1 cellular context compared by ENCODE assay signal in genomic region chr5:173890195-173890951, GRCh38.
TF ChIP-seq lines count a peak whose summit lies in the region.

No MANE protein-coding gene starts in this region.

TF ChIP-seq in HepG2, 621 proteins besides CTCF, POLR2A, EP300 and RAD21 (continued from another document and continues in another):
- TF ChIP-seq, protein P1, sequence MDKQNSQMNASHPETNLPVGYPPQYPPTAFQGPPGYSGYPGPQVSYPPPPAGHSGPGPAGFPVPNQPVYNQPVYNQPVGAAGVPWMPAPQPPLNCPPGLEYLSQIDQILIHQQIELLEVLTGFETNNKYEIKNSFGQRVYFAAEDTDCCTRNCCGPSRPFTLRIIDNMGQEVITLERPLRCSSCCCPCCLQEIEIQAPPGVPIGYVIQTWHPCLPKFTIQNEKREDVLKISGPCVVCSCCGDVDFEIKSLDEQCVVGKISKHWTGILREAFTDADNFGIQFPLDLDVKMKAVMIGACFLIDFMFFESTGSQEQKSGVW (CRISPR knock-in tag; IDR thresholded peaks at IDR 0.05; ENCODE audit: borderline replicate concordance), result no peak
- TF ChIP-seq FOXP4 (CRISPR knock-in tag; IDR thresholded peaks at IDR 0.05) (no peak), TCF7 (IDR thresholded peaks at IDR 0.05; ENCODE audit: low read depth) (no peak), FOXC1 (CRISPR knock-in tag; IDR thresholded peaks at IDR 0.05; ENCODE audit: borderline replicate concordance) (no peak), ZMAT3 (CRISPR knock-in tag; conservative IDR thresholded peaks at IDR 0.05) (no peak), ZFP36L1 (CRISPR knock-in tag; IDR thresholded peaks at IDR 0.05) (no peak), MAFK (conservative IDR thresholded peaks at IDR 0.05 in 1 of 2, IDR thresholded peaks at IDR 0.05 in 1 of 2; ENCODE audit: low read length in 2 of 2) (no peak), HIVEP1 (CRISPR knock-in tag; IDR thresholded peaks at IDR 0.05) (no peak), ZNF546 (CRISPR knock-in tag; conservative IDR thresholded peaks at IDR 0.05) (no peak), ZNF326 (CRISPR knock-in tag; IDR thresholded peaks at IDR 0.05; ENCODE audit: borderline replicate concordance) (no peak), GATA4 (IDR thresholded peaks at IDR 0.05; ENCODE audit: borderline replicate concordance, low read depth) (no peak), KAT8 (CRISPR knock-in tag; IDR thresholded peaks at IDR 0.05) (no peak), MYNN (CRISPR knock-in tag; IDR thresholded peaks at IDR 0.05; ENCODE audit: low read depth) (no peak), ZNF260 (CRISPR knock-in tag; IDR thresholded peaks at IDR 0.05; ENCODE audit: borderline replicate concordance, low read depth) (no peak), ATF7 (IDR thresholded peaks at IDR 0.05) (no peak), ATF7 (CRISPR knock-in tag; IDR thresholded peaks at IDR 0.05) (no peak), ZBTB7A (CRISPR knock-in tag; IDR thresholded peaks at IDR 0.05) (no peak), ZNF549 (CRISPR knock-in tag; IDR thresholded peaks at IDR 0.05) (no peak), ZNF205 (CRISPR knock-in tag; IDR thresholded peaks at IDR 0.05) (no peak), GLI4 (CRISPR knock-in tag; IDR thresholded peaks at IDR 0.05; ENCODE audit: borderline replicate concordance) (no peak), TBX2 (CRISPR knock-in tag; IDR thresholded peaks at IDR 0.05; ENCODE audit: borderline replicate concordance) (peak; percentile 49; the same call in 1 of the 2 replicates), MTA3 (CRISPR knock-in tag; IDR thresholded peaks at IDR 0.05) (no peak), HNF4G (IDR thresholded peaks at IDR 0.05; ENCODE audit: borderline replicate concordance, low read depth, low read length) (no peak), HNF4G (CRISPR knock-in tag; IDR thresholded peaks at IDR 0.05; ENCODE audit: borderline replicate concordance, low read depth) (no peak), ZNF780A (CRISPR knock-in tag; IDR thresholded peaks at IDR 0.05) (no peak), ZNF33B (CRISPR knock-in tag; IDR thresholded peaks at IDR 0.05) (no peak), THAP11 (CRISPR knock-in tag; IDR thresholded peaks at IDR 0.05) (no peak), SMARCC2 (IDR thresholded peaks at IDR 0.05) (no peak), ONECUT2 (CRISPR knock-in tag; IDR thresholded peaks at IDR 0.05) (no peak), ZNF557 (CRISPR knock-in tag; IDR thresholded peaks at IDR 0.05) (no peak), PBX3 (CRISPR knock-in tag; IDR thresholded peaks at IDR 0.05; ENCODE audit: borderline replicate concordance) (no peak), ZBTB8A (CRISPR knock-in tag; IDR thresholded peaks at IDR 0.05; ENCODE audit: borderline replicate concordance, low read depth) (no peak), ZNF564 (CRISPR knock-in tag; IDR thresholded peaks at IDR 0.05) (no peak), NFE2 (CRISPR knock-in tag; IDR thresholded peaks at IDR 0.05) (no peak), RBM22 (optimal IDR thresholded peaks at IDR 0.05; ENCODE audit: low read length) (no peak), ZNF792 (CRISPR knock-in tag; IDR thresholded peaks at IDR 0.05) (no peak), ZFAT (CRISPR knock-in tag; conservative IDR thresholded peaks at IDR 0.05) (no peak), MBNL3 (CRISPR knock-in tag; conservative IDR thresholded peaks at IDR 0.05) (no peak), ZNF362 (CRISPR knock-in tag; IDR thresholded peaks at IDR 0.05; ENCODE audit: borderline replicate concordance) (no peak), JARID2 (CRISPR knock-in tag; IDR thresholded peaks at IDR 0.05; ENCODE audit: insufficient replicate concordance) (no peak), SP2 (CRISPR knock-in tag; IDR thresholded peaks at IDR 0.05) (peak; percentile 24; the same call in 1 of the 2 replicates), PAWR (CRISPR knock-in tag; IDR thresholded peaks at IDR 0.05; ENCODE audit: borderline replicate concordance) (no peak), PLRG1 (conservative IDR thresholded peaks at IDR 0.05) (no peak), HDAC1 (CRISPR knock-in tag; IDR thresholded peaks at IDR 0.05) (no peak), ZBTB14 (CRISPR knock-in tag; IDR thresholded peaks at IDR 0.05) (no peak), ISX (CRISPR knock-in tag; conservative IDR thresholded peaks at IDR 0.05) (no peak), U2AF1 (optimal IDR thresholded peaks at IDR 0.05; ENCODE audit: low read depth, low read length) (no peak), SMYD3 (CRISPR knock-in tag; IDR thresholded peaks at IDR 0.05) (no peak), ZNF674 (CRISPR knock-in tag; IDR thresholded peaks at IDR 0.05; ENCODE audit: low read depth) (no peak), KMT2A (CRISPR knock-in tag; IDR thresholded peaks at IDR 0.05) (0 out of 2 replicates have a peak, but pooled peaks have one; percentile 13), KLF11 (CRISPR knock-in tag; IDR thresholded peaks at IDR 0.05) (0 out of 2 replicates have a peak, but pooled peaks have one; percentile 41), RAD51 (IDR thresholded peaks at IDR 0.05; ENCODE audit: borderline replicate concordance) (no peak)
- TF ChIP-seq, protein P2, sequence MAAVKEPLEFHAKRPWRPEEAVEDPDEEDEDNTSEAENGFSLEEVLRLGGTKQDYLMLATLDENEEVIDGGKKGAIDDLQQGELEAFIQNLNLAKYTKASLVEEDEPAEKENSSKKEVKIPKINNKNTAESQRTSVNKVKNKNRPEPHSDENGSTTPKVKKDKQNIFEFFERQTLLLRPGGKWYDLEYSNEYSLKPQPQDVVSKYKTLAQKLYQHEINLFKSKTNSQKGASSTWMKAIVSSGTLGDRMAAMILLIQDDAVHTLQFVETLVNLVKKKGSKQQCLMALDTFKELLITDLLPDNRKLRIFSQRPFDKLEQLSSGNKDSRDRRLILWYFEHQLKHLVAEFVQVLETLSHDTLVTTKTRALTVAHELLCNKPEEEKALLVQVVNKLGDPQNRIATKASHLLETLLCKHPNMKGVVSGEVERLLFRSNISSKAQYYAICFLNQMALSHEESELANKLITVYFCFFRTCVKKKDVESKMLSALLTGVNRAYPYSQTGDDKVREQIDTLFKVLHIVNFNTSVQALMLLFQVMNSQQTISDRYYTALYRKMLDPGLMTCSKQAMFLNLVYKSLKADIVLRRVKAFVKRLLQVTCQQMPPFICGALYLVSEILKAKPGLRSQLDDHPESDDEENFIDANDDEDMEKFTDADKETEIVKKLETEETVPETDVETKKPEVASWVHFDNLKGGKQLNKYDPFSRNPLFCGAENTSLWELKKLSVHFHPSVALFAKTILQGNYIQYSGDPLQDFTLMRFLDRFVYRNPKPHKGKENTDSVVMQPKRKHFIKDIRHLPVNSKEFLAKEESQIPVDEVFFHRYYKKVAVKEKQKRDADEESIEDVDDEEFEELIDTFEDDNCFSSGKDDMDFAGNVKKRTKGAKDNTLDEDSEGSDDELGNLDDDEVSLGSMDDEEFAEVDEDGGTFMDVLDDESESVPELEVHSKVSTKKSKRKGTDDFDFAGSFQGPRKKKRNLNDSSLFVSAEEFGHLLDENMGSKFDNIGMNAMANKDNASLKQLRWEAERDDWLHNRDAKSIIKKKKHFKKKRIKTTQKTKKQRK (IDR thresholded peaks at IDR 0.05; ENCODE audit: low read length), result no peak
- TF ChIP-seq, protein P3, sequence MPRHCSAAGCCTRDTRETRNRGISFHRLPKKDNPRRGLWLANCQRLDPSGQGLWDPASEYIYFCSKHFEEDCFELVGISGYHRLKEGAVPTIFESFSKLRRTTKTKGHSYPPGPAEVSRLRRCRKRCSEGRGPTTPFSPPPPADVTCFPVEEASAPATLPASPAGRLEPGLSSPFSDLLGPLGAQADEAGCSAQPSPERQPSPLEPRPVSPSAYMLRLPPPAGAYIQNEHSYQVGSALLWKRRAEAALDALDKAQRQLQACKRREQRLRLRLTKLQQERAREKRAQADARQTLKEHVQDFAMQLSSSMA (CRISPR knock-in tag; IDR thresholded peaks at IDR 0.05), result 0 out of 2 replicates have a peak, but pooled peaks have one; percentile 63
- TF ChIP-seq, protein P4, sequence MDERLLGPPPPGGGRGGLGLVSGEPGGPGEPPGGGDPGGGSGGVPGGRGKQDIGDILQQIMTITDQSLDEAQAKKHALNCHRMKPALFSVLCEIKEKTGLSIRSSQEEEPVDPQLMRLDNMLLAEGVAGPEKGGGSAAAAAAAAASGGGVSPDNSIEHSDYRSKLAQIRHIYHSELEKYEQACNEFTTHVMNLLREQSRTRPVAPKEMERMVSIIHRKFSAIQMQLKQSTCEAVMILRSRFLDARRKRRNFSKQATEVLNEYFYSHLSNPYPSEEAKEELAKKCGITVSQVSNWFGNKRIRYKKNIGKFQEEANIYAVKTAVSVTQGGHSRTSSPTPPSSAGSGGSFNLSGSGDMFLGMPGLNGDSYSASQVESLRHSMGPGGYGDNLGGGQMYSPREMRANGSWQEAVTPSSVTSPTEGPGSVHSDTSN (CRISPR knock-in tag; IDR thresholded peaks at IDR 0.05), result no peak
- TF ChIP-seq, protein P5, sequence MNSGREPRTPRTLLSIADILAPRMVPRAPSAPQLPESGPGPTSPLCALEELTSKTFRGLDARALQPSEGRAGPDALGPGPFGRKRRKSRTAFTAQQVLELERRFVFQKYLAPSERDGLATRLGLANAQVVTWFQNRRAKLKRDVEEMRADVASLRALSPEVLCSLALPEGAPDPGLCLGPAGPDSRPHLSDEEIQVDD (CRISPR knock-in tag; IDR thresholded peaks at IDR 0.05; ENCODE audit: borderline replicate concordance), result no peak
- TF ChIP-seq, protein P6, sequence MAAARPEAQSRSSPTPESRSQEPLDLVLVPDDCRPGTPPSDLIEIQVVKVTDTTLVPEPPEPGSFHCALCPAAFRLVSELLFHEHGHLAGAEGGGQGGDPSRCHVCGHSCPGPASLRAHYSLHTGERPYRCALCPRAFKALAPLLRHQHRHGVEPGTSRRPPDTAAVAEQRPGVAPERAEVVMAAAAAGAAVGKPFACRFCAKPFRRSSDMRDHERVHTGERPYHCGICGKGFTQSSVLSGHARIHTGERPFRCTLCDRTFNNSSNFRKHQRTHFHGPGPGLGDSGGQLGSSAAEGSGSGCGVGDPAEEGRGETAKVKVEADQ (CRISPR knock-in tag; IDR thresholded peaks at IDR 0.05; ENCODE audit: borderline replicate concordance), result no peak
- TF ChIP-seq, protein P7, sequence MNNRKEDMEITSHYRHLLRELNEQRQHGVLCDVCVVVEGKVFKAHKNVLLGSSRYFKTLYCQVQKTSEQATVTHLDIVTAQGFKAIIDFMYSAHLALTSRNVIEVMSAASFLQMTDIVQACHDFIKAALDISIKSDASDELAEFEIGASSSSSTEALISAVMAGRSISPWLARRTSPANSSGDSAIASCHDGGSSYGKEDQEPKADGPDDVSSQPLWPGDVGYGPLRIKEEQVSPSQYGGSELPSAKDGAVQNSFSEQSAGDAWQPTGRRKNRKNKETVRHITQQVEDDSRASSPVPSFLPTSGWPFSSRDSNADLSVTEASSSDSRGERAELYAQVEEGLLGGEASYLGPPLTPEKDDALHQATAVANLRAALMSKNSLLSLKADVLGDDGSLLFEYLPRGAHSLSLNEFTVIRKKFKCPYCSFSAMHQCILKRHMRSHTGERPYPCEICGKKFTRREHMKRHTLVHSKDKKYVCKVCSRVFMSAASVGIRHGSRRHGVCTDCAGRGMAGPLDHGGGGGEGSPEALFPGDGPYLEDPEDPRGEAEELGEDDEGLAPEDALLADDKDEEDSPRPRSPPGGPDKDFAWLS (CRISPR knock-in tag; IDR thresholded peaks at IDR 0.05; ENCODE audit: borderline replicate concordance), result no peak
